Comparison of ENCODE assay signal across 16 cellular contexts in genomic region chr10:477620-478019, GRCh38.
"Had no signal": no experiment of that assay in that cellular context is flagged by ENCODE, and none has a peak within 500 bp of the region (broad histone marks: within the 10 kb centered on the region; RNA-seq: fewer than 3 reads in every experiment).

No MANE protein-coding gene starts in this region.

- H3K4me2 ChIP-seq: hepatocyte had no signal

- H3K27me3 ChIP-seq: ascending aorta, dorsolateral prefrontal cortex, hepatocyte, left lung, neutrophil had no signal

- ATAC-seq: activated T-cell treated with anti-CD3 and anti-CD28 coated beads, Interleukin-2, amount 50 U/mL, for 4 hours; esophagus mucosa; left lung; stimulated activated naive CD8-positive, alpha-beta T cell treated with anti-CD3 and anti-CD28 coated beads, Interleukin-15, Interleukin-2, amounts not matched to agents 100 U/mL and 50 U/mL, for 24 hours had no signal

- DNase-seq: activated CD4-positive, alpha-beta T cell treated with anti-CD3 and anti-CD28 coated beads for 48 hours; activated gamma-delta T cell; activated T-cell treated with anti-CD3 and anti-CD28 coated beads, Interleukin-2, amount 50 U/mL, for 4 hours; dorsolateral prefrontal cortex; left lung; mammary epithelial cell; naive B cell; stimulated activated CD4-positive, alpha-beta T cell treated with anti-CD3 and anti-CD28 coated beads, Interleukin-2, amount 100 ng/mL, for 48 hours; stimulated activated naive CD8-positive, alpha-beta T cell treated with anti-CD3 and anti-CD28 coated beads, Interleukin-15, Interleukin-2, amounts not matched to agents 100 U/mL and 50 U/mL, for 24 hours had no signal

- H3K9me3 ChIP-seq: ascending aorta, left lung, neutrophil had no signal

- FAIRE-seq: endometrium, keratinocyte had no signal

- H3K27ac ChIP-seq: ascending aorta, hepatocyte, left lung, neutrophil had no signal

- H3K4me1 ChIP-seq: ascending aorta, left lung had no signal

- H3K4me3 Mint-ChIP-seq: activated T-cell treated with anti-CD3 and anti-CD28 coated beads, Interleukin-2, amount 50 U/mL, for 4 hours; type B pancreatic cell had no signal

- H2AFZ ChIP-seq: hepatocyte had no signal

- H3K36me3 ChIP-seq: left lung, neutrophil had no signal

- H3K4me3 ChIP-seq: ascending aorta, dorsolateral prefrontal cortex, hepatocyte, left lung had no signal

- H3K27me3 Mint-ChIP-seq: naive B cell, type B pancreatic cell had no signal
